Comparison of ENCODE assay signal across 8 cellular contexts in the genomic region with DNA sequence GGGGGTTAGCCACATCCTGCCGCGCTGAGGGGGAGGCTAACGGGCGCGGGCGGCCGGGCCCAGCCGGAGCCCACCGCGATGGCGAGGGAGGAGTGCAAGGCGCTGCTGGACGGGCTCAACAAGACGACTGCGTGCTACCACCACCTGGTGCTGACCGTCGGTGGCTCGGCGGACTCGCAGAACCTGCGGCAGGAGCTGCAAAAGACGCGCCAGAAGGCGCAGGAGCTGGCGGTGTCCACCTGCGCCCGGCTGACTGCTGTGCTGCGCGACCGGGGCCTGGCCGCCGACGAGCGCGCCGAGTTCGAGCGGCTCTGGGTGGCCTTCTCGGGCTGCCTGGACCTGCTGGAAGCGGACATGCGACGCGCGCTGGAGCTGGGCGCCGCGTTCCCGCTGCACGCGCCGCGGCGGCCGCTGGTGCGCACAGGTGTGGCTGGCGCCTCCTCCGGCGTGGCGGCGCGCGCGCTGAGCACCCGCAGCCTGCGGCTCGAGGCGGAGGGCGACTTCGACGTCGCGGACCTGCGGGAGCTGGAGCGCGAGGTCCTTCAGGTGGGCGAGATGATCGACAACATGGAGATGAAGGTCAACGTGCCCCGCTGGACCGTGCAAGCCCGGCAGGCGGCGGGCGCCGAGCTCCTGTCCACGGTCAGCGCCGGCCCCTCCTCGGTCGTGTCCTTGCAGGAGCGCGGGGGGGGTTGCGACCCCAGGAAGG. TPM values are rescaled to one million over a fixed set of nuclear protein-coding genes. Genes with fewer than 3 reads are reported as not detected.
DNase-seq lines count a peak whose midpoint lies in the region; ATAC-seq and TF ChIP-seq lines count a peak whose summit lies in the region.

No MANE protein-coding gene starts in this region.

- H3K27me3 Mint-ChIP-seq in endothelial cell (ENCODE audit: unreplicated experiment) = peaks cover 16% of the 10 kb centered on the region
- peaks cover 6 to 14% (median 9%) of the 10 kb centered on the region in 5 donors for H3K27me3 Mint-ChIP-seq in naive thymus-derived CD8-positive, alpha-beta T cell

- H3F3A ChIP-seq in SU-DHL-6 (ENCODE audit: insufficient read depth) = no peaks in the 10 kb centered on the region

- no peaks in the 10 kb centered on the region for H3K36me3 Mint-ChIP-seq in endothelial cell (ENCODE audit: low read depth, unreplicated experiment)
- H3K36me3 Mint-ChIP-seq in naive thymus-derived CD8-positive, alpha-beta T cell = no peaks in the 10 kb centered on the region

- peaks cover 13% of the 10 kb centered on the region; the same call in 1 of the 2 replicates for H4K20me1 ChIP-seq in SU-DHL-6 (ENCODE audit: low read depth, low read length)

- POLR2A ChIA-PET in naive thymus-derived CD8-positive, alpha-beta T cell (lab: Charles Lee) = interaction anchor here (0.6 to 3.1 kb wide), 8 partner anchors 15 to 271 kb away, joined by 3 to 41 read pairs (median 5); a partner anchor contains a TSS

- H3K4me1 Mint-ChIP-seq in endothelial cell (ENCODE audit: unreplicated experiment) = peaks cover 15% of the 10 kb centered on the region
- peaks cover 14 to 40% (median 34%) of the 10 kb centered on the region in 4 donors for H3K4me1 Mint-ChIP-seq in naive thymus-derived CD8-positive, alpha-beta T cell

- no peak for ATAC-seq in naive thymus-derived CD8-positive, alpha-beta T cell
- no peak for ATAC-seq in GM21515 (IDR thresholded peaks at IDR 0.05; ENCODE audit: unreplicated experiment)
- ATAC-seq in GM21381 (IDR thresholded peaks at IDR 0.05; ENCODE audit: unreplicated experiment) = no peak
- no peak for ATAC-seq in HG03442 (IDR thresholded peaks at IDR 0.05; ENCODE audit: unreplicated experiment)

- H3K27ac Mint-ChIP-seq in endothelial cell (ENCODE audit: unreplicated experiment) = no peak overlapping the region
- H3K27ac Mint-ChIP-seq in naive thymus-derived CD8-positive, alpha-beta T cell = no peak overlapping the region

- DNase-seq in NCI-H524 (lab: John Stamatoyannopoulos, UW) = peak; percentile 7 to 52
- DNase-seq in NCI-H524 treated with DMSO at 0.1 percent for 48 hours (lab: John Stamatoyannopoulos, UW) = no peak
- peak; percentile 20 for DNase-seq in endothelial cell (ENCODE audit: low spot score)
- peak in 6 of 10 donors; percentile 26 to 40 (median 32) for DNase-seq in naive thymus-derived CD8-positive, alpha-beta T cell

- H3K9me2 ChIP-seq in SU-DHL-6 (replicated peaks; ENCODE audit: insufficient read depth, low read length) = no peaks in the 10 kb centered on the region

- peak overlapping the region; percentile 62 for H3K4me3 ChIP-seq in SU-DHL-6 (ENCODE audit: insufficient read depth, low read length, poor library complexity, severe bottlenecking)

- no peaks in the 10 kb centered on the region for H3K9me3 Mint-ChIP-seq in endothelial cell (ENCODE audit: unreplicated experiment)
- no peaks in the 10 kb centered on the region for H3K9me3 Mint-ChIP-seq in naive thymus-derived CD8-positive, alpha-beta T cell

- H2AFZ ChIP-seq in SU-DHL-6 (ENCODE audit: low read depth, low read length, severe bottlenecking) = peak overlapping the region; percentile 71

- H3K4me3 Mint-ChIP-seq in endothelial cell (ENCODE audit: unreplicated experiment) = no peak overlapping the region
- peak overlapping the region in 7 of 10 donors; percentile 7 to 93 (median 93) for H3K4me3 Mint-ChIP-seq in naive thymus-derived CD8-positive, alpha-beta T cell

- peak overlapping the region; percentile 68 for H3K4me2 ChIP-seq in SU-DHL-6 (ENCODE audit: low read depth, low read length, poor library complexity, severe bottlenecking)

- TF ChIP-seq CTCF in SU-DHL-6 (IDR thresholded peaks at IDR 0.05; ENCODE audit: insufficient read depth, low read length, poor library complexity, severe bottlenecking) (no peak), endothelial cell (IDR thresholded peaks at IDR 0.05; ENCODE audit: unreplicated experiment) (no peak)

- no peak overlapping the region for H3K27ac ChIP-seq in SU-DHL-6 (ENCODE audit: low read depth, low read length)

- no peaks in the 10 kb centered on the region for H3K27me3 ChIP-seq in SU-DHL-6 (ENCODE audit: low read length)

- H3K9ac ChIP-seq in SU-DHL-6 (ENCODE audit: low read length) = 0 out of 2 replicates have a peak overlapping the region, but pooled peaks have one; percentile 81

- no peaks in the 10 kb centered on the region for H3K36me3 ChIP-seq in SU-DHL-6 (ENCODE audit: low read length)

- H3K9me3 ChIP-seq in SU-DHL-6 (ENCODE audit: insufficient read depth, low read length) = no peaks in the 10 kb centered on the region

- H3K79me2 ChIP-seq in SU-DHL-6 (ENCODE audit: insufficient read depth, low read length) = peaks cover 36% of the 10 kb centered on the region

RNA-seq across cellular contexts. Expression of a gene that starts 0.7 kb away (rescaled TPM):
- not detected for total RNA-seq in endothelial cell (ENCODE audit: unreplicated experiment)
- under 1 TPM; 0.16 to 0.36 TPM for total RNA-seq in naive thymus-derived CD8-positive, alpha-beta T cell
- polyA plus RNA-seq in naive thymus-derived CD8-positive, alpha-beta T cell = under 1 TPM; 0.19 to 0.23 (median 0.20) TPM

RNA-seq across cellular contexts. Expression of a gene that starts 1.4 kb away (rescaled TPM):
- total RNA-seq in endothelial cell (ENCODE audit: unreplicated experiment) = 20.8 TPM
- total RNA-seq in naive thymus-derived CD8-positive, alpha-beta T cell = 10 to 100 TPM; 34.1 to 34.2 TPM
- polyA plus RNA-seq in naive thymus-derived CD8-positive, alpha-beta T cell = 10 to 100 TPM in 2 of 3 donors, 1 to 10 TPM in 1; 9.0 to 17.1 (median 12.1) TPM

RNA-seq across cellular contexts. Expression of a gene that starts 15.3 kb away (rescaled TPM):
- 5.3 TPM for total RNA-seq in endothelial cell (ENCODE audit: unreplicated experiment)
- total RNA-seq in naive thymus-derived CD8-positive, alpha-beta T cell = 10 to 100 TPM; 11.2 to 11.5 TPM
- polyA plus RNA-seq in naive thymus-derived CD8-positive, alpha-beta T cell = 1 to 10 TPM; 2.5 to 2.7 (median 2.5) TPM

RNA-seq across cellular contexts. Expression of a gene that starts 43.2 kb away (rescaled TPM):
- not detected for total RNA-seq in endothelial cell (ENCODE audit: unreplicated experiment)
- total RNA-seq in naive thymus-derived CD8-positive, alpha-beta T cell = under 1 TPM; 0.60 to 0.70 TPM
- under 1 TPM; 0.06 to 0.18 (median 0.13) TPM for polyA plus RNA-seq in naive thymus-derived CD8-positive, alpha-beta T cell
